ENCODE assay signal across 8 cellular contexts in genomic region chr16:70298988-70299938, GRCh38. TPM values are rescaled to one million over a fixed set of nuclear protein-coding genes. Genes with fewer than 3 reads are reported as not detected.
A peak's percentile ranks its signal among the peaks of the same experiment; 100 is the strongest.
DNase-seq lines count a peak whose midpoint lies in the region; ATAC-seq, FAIRE-seq and TF ChIP-seq lines count a peak whose summit lies in the region.

DDX19B (plus strand) TSS chr16:70299186; CDS start chr16:70299298, 112 bp downstream.

- H3K4me3 ChIP-seq in WERI-Rb-1 (ENCODE audit: low read depth, low read length) (peak within 1 kb of the TSS; percentile 82), cardiac fibroblast (replicated peaks in 1 of 2; ENCODE audit: low read depth in 2 of 2, low read length in 2 of 2) (peak within 1 kb of the TSS; percentile 76 to 94), skin epidermis (peak within 1 kb of the TSS; percentile 57 to 98 (median 85))

- peak within 1 kb of the TSS; percentile 80 for H3K27ac ChIP-seq in WERI-Rb-1
- peak within 1 kb of the TSS; percentile 74 to 99 (median 95) for H3K27ac ChIP-seq in skin epidermis

- H3K27me3 ChIP-seq in WERI-Rb-1 (ENCODE audit: insufficient read depth, low read depth, severe bottlenecking), result no peaks in the 10 kb centered on the region

- DNase-seq in GM12892 (ENCODE audit: insufficient read length) (peak; percentile 59), NCI-H2107 (lab: John Stamatoyannopoulos, UW) (peak; percentile 43), WERI-Rb-1 (peak; percentile 70), cardiac fibroblast (ENCODE audit: low read depth in 2 of 2) (peak; percentile 64 to 72), iPS-NIHi7 (ENCODE audit: extremely low spot score) (peak; percentile 74)

- peak; percentile 94 for TF ChIP-seq POLR2A in GM12892 (IDR thresholded peaks at IDR 0.05; ENCODE audit: low read depth, low read length)

- TF ChIP-seq CTCF in WERI-Rb-1 (IDR thresholded peaks at IDR 0.05; ENCODE audit: low read depth, low read length), result no peak
- TF ChIP-seq CTCF in cardiac fibroblast (IDR thresholded peaks at IDR 0.05; ENCODE audit: low read depth, low read length), result peak; percentile 3

- peaks cover 22% of the 10 kb centered on the region for H3K36me3 ChIP-seq in WERI-Rb-1

- ATAC-seq in HG02938 (IDR thresholded peaks at IDR 0.05; ENCODE audit: unreplicated experiment) (peak; percentile 70), GM21381 (IDR thresholded peaks at IDR 0.05; ENCODE audit: unreplicated experiment) (no peak)

- H3K9me3 ChIP-seq in WERI-Rb-1 (ENCODE audit: severe bottlenecking), result peaks cover 5% of the 10 kb centered on the region

- peak; percentile 92 for FAIRE-seq in GM12892 (lab: Jason Lieb, UNC)

RNA-seq across cellular contexts. Expression of gene DDX19B, which starts in this region (rescaled TPM):
- polyA plus RNA-seq in GM12892 (2012; ENCODE audit: missing spikeins), result 27.0 TPM
